ENCODE assay signal across 14 cellular contexts in the genomic region with DNA sequence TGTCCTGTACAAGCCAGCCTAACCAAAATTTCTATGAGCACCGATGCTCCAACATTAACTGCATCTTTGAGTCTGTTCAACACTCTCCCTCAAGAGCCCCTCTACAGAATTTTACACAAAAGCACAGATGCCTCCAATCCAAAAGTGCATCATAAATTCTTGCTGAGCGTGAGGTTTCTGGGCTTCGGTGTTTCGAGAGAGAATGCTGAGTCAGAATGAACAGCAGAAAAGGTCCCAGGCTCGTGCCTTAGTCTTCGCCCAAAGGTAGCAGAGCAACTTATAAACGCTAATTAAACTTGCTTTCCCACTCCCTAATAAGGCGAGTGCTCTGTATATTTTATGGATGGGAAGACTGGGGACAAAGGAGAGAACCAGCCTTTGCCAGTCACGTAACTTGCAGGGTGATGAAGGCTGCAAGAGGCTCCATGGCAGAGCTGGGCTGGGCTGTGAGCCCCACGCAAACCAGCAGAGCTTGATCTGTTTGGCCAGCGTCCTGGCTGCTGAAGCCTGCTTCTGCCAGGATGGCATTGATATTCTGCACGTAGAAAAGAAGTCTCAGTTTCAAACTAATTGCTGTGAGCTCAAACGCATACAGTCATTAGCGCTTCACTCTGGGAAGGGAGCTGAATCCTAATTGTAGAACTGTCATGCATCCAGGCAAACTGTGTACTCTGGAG.
A peak's percentile ranks its signal among the peaks of the same experiment; 100 is the strongest.
DNase-seq lines count a peak whose midpoint lies in the region; TF ChIP-seq lines count a peak whose summit lies in the region.
"Had no signal": no experiment of that assay in that cellular context is flagged by ENCODE, and none has a peak within 500 bp of the region (broad histone marks: within the 10 kb centered on the region; RNA-seq: fewer than 3 reads in every experiment).

No MANE protein-coding gene starts in this region.

- TF ChIP-seq CTCF in KMS-11 (conservative IDR thresholded peaks at IDR 0.05; ENCODE audit: low read depth, low read length) (no peak), esophagus squamous epithelium (IDR thresholded peaks at IDR 0.05) (no peak), adrenal gland (IDR thresholded peaks at IDR 0.05) (no peak)

- peak overlapping the region; percentile 29 for H3K4me2 ChIP-seq in KMS-11

- H3K9ac ChIP-seq in KMS-11 = peak overlapping the region; percentile 63; the same call in 1 of the 2 replicates
- H3K9ac ChIP-seq in SK-N-MC (ENCODE audit: insufficient read length) = no peak overlapping the region

- H3K27me3 ChIP-seq in KMS-11 (ENCODE audit: insufficient read depth, low read depth) = no peaks in the 10 kb centered on the region
- peaks cover 0 to 3% (median 0%) of the 10 kb centered on the region in 4 donors for H3K27me3 ChIP-seq in esophagus squamous epithelium
- no peaks in the 10 kb centered on the region for H3K27me3 ChIP-seq in adrenal gland
- H3K27me3 ChIP-seq: Peyer's patch had no signal

- no peaks in the 10 kb centered on the region for H3K79me2 ChIP-seq in KMS-11 (ENCODE audit: insufficient read depth, low read depth)

- H3K36me3 ChIP-seq in KMS-11 (ENCODE audit: insufficient read depth) (no peaks in the 10 kb centered on the region), SK-N-MC (ENCODE audit: insufficient read depth, low read length) (no peaks in the 10 kb centered on the region), esophagus squamous epithelium (no peaks in the 10 kb centered on the region), adrenal gland (replicated peaks in 1 of 2) (no peaks in the 10 kb centered on the region)
- H3K36me3 ChIP-seq: Peyer's patch had no signal

- peak overlapping the region; percentile 90 for H3K27ac ChIP-seq in KMS-11
- no peak overlapping the region for H3K27ac ChIP-seq in SK-N-MC
- peak overlapping the region in 3 of 4 donors; percentile 39 to 70 (median 56) for H3K27ac ChIP-seq in esophagus squamous epithelium
- H3K27ac ChIP-seq in adrenal gland = no peak overlapping the region
- H3K27ac ChIP-seq: HL-60, Peyer's patch had no signal

- H3K9me3 ChIP-seq in SK-N-MC (ENCODE audit: low read depth, low read length) (no peaks in the 10 kb centered on the region), esophagus squamous epithelium (no peaks in the 10 kb centered on the region), adrenal gland (replicated peaks in 1 of 3) (no peaks in the 10 kb centered on the region)
- H3K9me3 ChIP-seq: Peyer's patch had no signal

- TF ChIP-seq POLR2A in esophagus squamous epithelium (IDR thresholded peaks at IDR 0.05) = no peak
- TF ChIP-seq POLR2A in adrenal gland (IDR thresholded peaks at IDR 0.05) = no peak

- H3K4me3 ChIP-seq in KMS-11 (IDR thresholded peaks at IDR 0.05; ENCODE audit: insufficient read depth, low read depth, low read length) (no peak overlapping the region), SK-N-MC (peak overlapping the region; percentile 43; the same call in 1 of the 2 replicates), esophagus squamous epithelium (peak overlapping the region in 1 of 4 donors; percentile 28), adrenal gland (no peak overlapping the region)
- H3K4me3 ChIP-seq: Peyer's patch had no signal

- intact Hi-C loops in esophagus squamous epithelium (cut with DNase I) = no loop called here
- intact Hi-C loops in adrenal gland (cut with DNase I) = no loop called here

- H3K4me1 ChIP-seq in KMS-11 (ENCODE audit: low read depth, poor library complexity, severe bottlenecking) = peaks cover 19% of the 10 kb centered on the region
- H3K4me1 ChIP-seq in esophagus squamous epithelium = peaks cover 0 to 14% (median 0%) of the 10 kb centered on the region in 3 donors
- no peaks in the 10 kb centered on the region for H3K4me1 ChIP-seq in adrenal gland (replicated peaks in 1 of 2)
- H3K4me1 ChIP-seq: Peyer's patch had no signal

- DNase-seq in SK-N-MC (ENCODE audit: low read depth, low spot score) (no peak), esophagus squamous epithelium (lab: John Stamatoyannopoulos, UW) (no peak), pons (ENCODE audit: low spot score) (peak; percentile 16), adrenal gland (no peak), NCI-H146 treated with DMSO at 0.1 percent for 48 hours (lab: John Stamatoyannopoulos, UW; ENCODE audit: unreplicated experiment) (no peak), NCI-H2196 treated with DMSO at 0.1 percent for 48 hours (lab: John Stamatoyannopoulos, UW; ENCODE audit: unreplicated experiment) (no peak)
- DNase-seq: CD8-positive, alpha-beta memory T cell; KBM-7; NCI-H1092; NCI-H1694 treated with DMSO at 0.1 percent for 48 hours; Peyer's patch; SIG-M5 had no signal

- H4K20me1 ChIP-seq in KMS-11 (ENCODE audit: insufficient read depth) = no peaks in the 10 kb centered on the region

- H2AFZ ChIP-seq in KMS-11 (ENCODE audit: low read depth) = peak overlapping the region; percentile 6; the same call in 1 of the 2 replicates

- WGBS in esophagus squamous epithelium, 2 donors = 52% methylated on average over 13 of the region's 14 CpGs
- 64 to 76% (median 70%) methylated on average over 14 of the region's 14 CpGs for WGBS in adrenal gland, 4 donors

Comparison
In these comparisons a context has a peak if more than half of its experiments do, and no peak if none do; other contexts are left out.
1. H3K27ac ChIP-seq: peak in KMS-11 (single experiment) and esophagus squamous epithelium (3 of 4); none in SK-N-MC (single experiment) and adrenal gland (0 of 5).